8 cellular contexts compared by ENCODE assay signal in genomic region chr1:25904942-25905679, GRCh38. TPM values are rescaled to one million over a fixed set of nuclear protein-coding genes. Genes with fewer than 3 reads are reported as not detected.
DNase-seq lines count a peak whose midpoint lies in the region; ATAC-seq, FAIRE-seq and TF ChIP-seq lines count a peak whose summit lies in the region.

No MANE protein-coding gene starts in this region.

- no peaks in the 10 kb centered on the region for H3K9me3 Mint-ChIP-seq in natural killer cell treated with Interleukin-12 subunit alpha and Interleukin-12 subunit beta and Interleukin-15 and Interleukin-18, amount 100 ng/mL, for 72 hours

- FAIRE-seq in H54 (lab: Jason Lieb, UNC): peak; percentile 38

- CTCF ChIA-PET in RWPE1 (lab: Yijun Ruan, JAX): interaction anchor here (0.6 to 1.9 kb wide), 4 partner anchors 9 to 259 kb away, joined by 3 to 10 read pairs (median 3); no protein-coding TSS in a partner anchor

- H3K27ac Mint-ChIP-seq in natural killer cell treated with Interleukin-12 subunit alpha and Interleukin-12 subunit beta and Interleukin-15 and Interleukin-18, amount 100 ng/mL, for 72 hours: peak overlapping the region; percentile 66 to 87

- H3K27me3 Mint-ChIP-seq in natural killer cell treated with Interleukin-12 subunit alpha and Interleukin-12 subunit beta and Interleukin-15 and Interleukin-18, amount 100 ng/mL, for 72 hours: no peaks in the 10 kb centered on the region

- peak overlapping the region; percentile 73 for H3K4me3 ChIP-seq in fibroblast of pulmonary artery (replicated peaks; ENCODE audit: low read depth, low read length)

- POLR2A ChIA-PET in RWPE1 (lab: Yijun Ruan, JAX; ENCODE audit: low non-redundant PET): no interaction called here

- peak overlapping the region; percentile 91 for H3K27ac ChIP-seq in RWPE1

- peaks cover 16% of the 10 kb centered on the region for H3K36me3 Mint-ChIP-seq in natural killer cell treated with Interleukin-12 subunit alpha and Interleukin-12 subunit beta and Interleukin-15 and Interleukin-18, amount 100 ng/mL, for 72 hours

- DNase-seq in DMS79 treated with DMSO at 0.1 percent for 48 hours (lab: John Stamatoyannopoulos, UW): peak; percentile 96
- peak; percentile 67 for DNase-seq in H54 (ENCODE audit: insufficient read length, low spot score)
- peak; percentile 93 for DNase-seq in M059J (ENCODE audit: low read depth)
- DNase-seq in RWPE1 (ENCODE audit: low spot score): peak; percentile 95
- DNase-seq in activated T-helper 9 cell treated with anti-CD3 and anti-CD28 coated beads, Interleukin-2, amount 50 U/mL, for 16 hours (ENCODE audit: low read depth): peak; percentile 86
- peak; percentile 89 for DNase-seq in fibroblast of pulmonary artery (ENCODE audit: low read depth)
- peak; percentile 95 for DNase-seq in natural killer cell treated with Interleukin-12 subunit alpha and Interleukin-12 subunit beta and Interleukin-15 and Interleukin-18, amount 100 ng/mL, for 72 hours (ENCODE audit: low spot score)
- DNase-seq in stimulated activated naive CD4-positive, alpha-beta T cell treated with Interleukin-2 at 50 U/mL for 16 hours (lab: John Stamatoyannopoulos, UW): peak; percentile 88

- peaks cover 12 to 18% of the 10 kb centered on the region in 2 donors for H3K4me1 Mint-ChIP-seq in natural killer cell treated with Interleukin-12 subunit alpha and Interleukin-12 subunit beta and Interleukin-15 and Interleukin-18, amount 100 ng/mL, for 72 hours (ENCODE audit: low read depth in 2 of 2)

- TF ChIP-seq CTCF in RWPE1 (conservative IDR thresholded peaks at IDR 0.05; ENCODE audit: low read depth) (no peak), fibroblast of pulmonary artery (IDR thresholded peaks at IDR 0.05; ENCODE audit: low read length, missing control alignments) (peak; percentile 24)

- H3K4me3 Mint-ChIP-seq in natural killer cell treated with Interleukin-12 subunit alpha and Interleukin-12 subunit beta and Interleukin-15 and Interleukin-18, amount 100 ng/mL, for 72 hours: peak overlapping the region; percentile 96

- TF ChIP-seq POLR2A in H54 (IDR thresholded peaks at IDR 0.05; ENCODE audit: low read depth, low read length): no peak

- peak; percentile 93 to 96 for ATAC-seq in natural killer cell treated with Interleukin-12 subunit alpha and Interleukin-12 subunit beta and Interleukin-15 and Interleukin-18, amount 100 ng/mL, for 72 hours

RNA-seq across cellular contexts. Expression of gene STMN1, which starts 1.1 kb away (rescaled TPM):
- 377 and 462 TPM in 2 replicates for total RNA-seq in M059J (2014; rRNA removed; shearing (Covaris generic))
- 100 to 1,000 TPM; 142 to 259 TPM for total RNA-seq in natural killer cell treated with Interleukin-12 subunit alpha and Interleukin-12 subunit beta and Interleukin-15 and Interleukin-18, amount 100 ng/mL, for 72 hours

RNA-seq across cellular contexts. Expression of gene PAQR7, which starts 29.6 kb away (rescaled TPM):
- 6.5 and 6.8 TPM in 2 replicates for total RNA-seq in M059J (2014; rRNA removed; shearing (Covaris generic))
- total RNA-seq in natural killer cell treated with Interleukin-12 subunit alpha and Interleukin-12 subunit beta and Interleukin-15 and Interleukin-18, amount 100 ng/mL, for 72 hours: 1 to 10 TPM; 5.2 to 6.3 TPM

RNA-seq across cellular contexts. Expression of gene AUNIP, which starts 45.9 kb away (rescaled TPM):
- total RNA-seq in M059J (2014; rRNA removed; shearing (Covaris generic)): 7.1 and 9.1 TPM in 2 replicates
- total RNA-seq in natural killer cell treated with Interleukin-12 subunit alpha and Interleukin-12 subunit beta and Interleukin-15 and Interleukin-18, amount 100 ng/mL, for 72 hours: 10 to 100 TPM in 1 of 2 donors, 1 to 10 TPM in 1; 4.2 to 15.1 TPM

Comparison
In these comparisons a context has a peak if more than half of its experiments do, and no peak if none do; other contexts are left out.
1. Peak in every context shown above with its lines: DNase-seq, ATAC-seq, H3K4me3 ChIP-seq and H3K27ac ChIP-seq.